In genomic region chr6:159680104-159680503, GRCh38 we compare ENCODE assay signal across 14 cellular contexts. TPM values are rescaled to one million over a fixed set of nuclear protein-coding genes. Genes with fewer than 3 reads are reported as not detected.
DNase-seq lines count a peak whose midpoint lies in the region; ATAC-seq and TF ChIP-seq lines count a peak whose summit lies in the region.
"Had no signal": no experiment of that assay in that cellular context is flagged by ENCODE, and none has a peak within 500 bp of the region (broad histone marks: within the 10 kb centered on the region; RNA-seq: fewer than 3 reads in every experiment).

No MANE protein-coding gene starts in this region.

- H3K9me3 Mint-ChIP-seq in CD4-positive, alpha-beta memory T cell, result peaks cover 0 to 8% (median 0%) of the 10 kb centered on the region in 8 donors

- no peak overlapping the region for H3K4me3 ChIP-seq in CD4-positive, alpha-beta memory T cell (ENCODE audit: low read length in 2 of 2)
- H3K4me3 ChIP-seq in colonic mucosa (no peak overlapping the region), osteoblast (ENCODE audit: insufficient read depth, low read length) (no peak overlapping the region), psoas muscle (no peak overlapping the region)
- H3K4me3 ChIP-seq: PC-9 had no signal

- H3K9me3 ChIP-seq in CD4-positive, alpha-beta memory T cell (ENCODE audit: control insufficient read depth in 1 of 2, low read length in 2 of 2), result no peaks in the 10 kb centered on the region
- no peaks in the 10 kb centered on the region for H3K9me3 ChIP-seq in colonic mucosa
- H3K9me3 ChIP-seq in osteoblast (ENCODE audit: low read depth, low read length), result no peaks in the 10 kb centered on the region
- H3K9me3 ChIP-seq in psoas muscle, result no peaks in the 10 kb centered on the region

- no peak overlapping the region for H3K4me3 Mint-ChIP-seq in CD4-positive, alpha-beta memory T cell
- H3K4me3 Mint-ChIP-seq: endodermal cell had no signal

- CTCF ChIA-PET in CD4-positive, alpha-beta memory T cell (lab: Charles Lee; ENCODE audit: partially characterized antibody), result interaction anchor here (0.9 kb wide), 1 partner anchor 12 kb away, joined by 4 read pairs; no protein-coding TSS in a partner anchor

- intact Hi-C loops in CD4-positive, alpha-beta memory T cell (cut with micrococcal nuclease), result no loop called here
- intact Hi-C loops in colonic mucosa (cut with DNase I), result loop anchor here (10.0 kb wide), 1 partner anchor 175 kb away; no protein-coding TSS in a partner anchor
- intact Hi-C loops in psoas muscle (cut with DNase I), result loop anchor here in 1 of 2 donors (5.0 kb wide), 1 partner anchor 62 kb away; no protein-coding TSS in a partner anchor

- H3K27ac ChIP-seq in CD4-positive, alpha-beta memory T cell (ENCODE audit: low read depth, low read length), result no peak overlapping the region
- H3K27ac ChIP-seq in colonic mucosa (peak overlapping the region; percentile 20), osteoblast (ENCODE audit: low read depth, low read length) (peak overlapping the region; percentile 37), psoas muscle (no peak overlapping the region)
- H3K27ac ChIP-seq: C4-2B, WERI-Rb-1 had no signal

- peaks cover 10 to 19% (median 16%) of the 10 kb centered on the region in 4 donors for H3K4me1 Mint-ChIP-seq in CD4-positive, alpha-beta memory T cell

- POLR2A ChIA-PET in CD4-positive, alpha-beta memory T cell (lab: Charles Lee; ENCODE audit: partially characterized antibody), result interaction anchor here (0.9 to 1.5 kb wide), 2 partner anchors 12 to 298 kb away, joined by 3 read pairs; no protein-coding TSS in a partner anchor

- in situ Hi-C loops in G401 (cut with HindIII; ENCODE audit: low sequenced_read_pairs), result no loop called here

- H3K9ac ChIP-seq in colonic mucosa (ENCODE audit: low read depth in 2 of 2, low read length in 2 of 2), result no peak overlapping the region

- H3K4me2 ChIP-seq in osteoblast (ENCODE audit: insufficient read depth, low read length), result peak overlapping the region; percentile 7
- H3K4me2 ChIP-seq: PC-9 had no signal

- H3K27me3 Mint-ChIP-seq in CD4-positive, alpha-beta memory T cell, result no peaks in the 10 kb centered on the region

- H2AFZ ChIP-seq in osteoblast (ENCODE audit: low read length), result no peak overlapping the region
- H2AFZ ChIP-seq: PC-9 had no signal

- H3K4me1 ChIP-seq in CD4-positive, alpha-beta memory T cell (ENCODE audit: insufficient read depth, low read length), result no peaks in the 10 kb centered on the region
- H3K4me1 ChIP-seq in colonic mucosa (peaks cover 3% of the 10 kb centered on the region), osteoblast (ENCODE audit: insufficient read depth, low read length) (peaks cover 12% of the 10 kb centered on the region), psoas muscle (peaks cover 20% of the 10 kb centered on the region)

- peaks cover 19% of the 10 kb centered on the region for H3K36me3 ChIP-seq in CD4-positive, alpha-beta memory T cell (ENCODE audit: insufficient read depth, low read length)
- peaks cover 12% of the 10 kb centered on the region for H3K36me3 ChIP-seq in colonic mucosa
- peaks cover 34% of the 10 kb centered on the region for H3K36me3 ChIP-seq in osteoblast (ENCODE audit: insufficient read depth, low read length)
- H3K36me3 ChIP-seq in psoas muscle (ENCODE audit: insufficient read depth in 1 of 2, low read depth in 1 of 2), result peaks cover 7 to 77% of the 10 kb centered on the region in 2 donors

- WGBS in psoas muscle, 3 donors, result 60 to 83% (median 65%) methylated on average over 3 of the region's 3 CpGs

- ATAC-seq in HG02610 (IDR thresholded peaks at IDR 0.05; ENCODE audit: unreplicated experiment), result peak; percentile 23
- no peak for ATAC-seq in GM21367 (IDR thresholded peaks at IDR 0.05; ENCODE audit: unreplicated experiment)
- no peak for ATAC-seq in psoas muscle

- no peaks in the 10 kb centered on the region for H4K20me1 ChIP-seq in osteoblast (ENCODE audit: insufficient read depth, low read length)

- peaks cover 22 to 58% of the 10 kb centered on the region in 2 donors for H3K36me3 Mint-ChIP-seq in CD4-positive, alpha-beta memory T cell

- DNase-seq in CD4-positive, alpha-beta memory T cell, result no peak
- DNase-seq in colonic mucosa, result no peak
- DNase-seq in osteoblast (ENCODE audit: insufficient read length, low spot score, missing footprints), result no peak
- no peak for DNase-seq in G401 (ENCODE audit: low spot score)
- no peak for DNase-seq in psoas muscle
- DNase-seq: endodermal cell, KG1, NCI-H1436 treated with DMSO at 0.1 percent for 48 hours, NCI-H510A, PC-9, WERI-Rb-1 had no signal

- no peaks in the 10 kb centered on the region for H3K79me2 ChIP-seq in osteoblast (ENCODE audit: insufficient read depth, low read length)

- no peaks in the 10 kb centered on the region for H3K27me3 ChIP-seq in CD4-positive, alpha-beta memory T cell (ENCODE audit: insufficient read depth, low read length)
- H3K27me3 ChIP-seq in colonic mucosa (no peaks in the 10 kb centered on the region), osteoblast (ENCODE audit: insufficient read depth, low read length) (no peaks in the 10 kb centered on the region), psoas muscle (ENCODE audit: insufficient read depth in 3 of 3, low read length in 2 of 3) (no peaks in the 10 kb centered on the region)

- TF ChIP-seq CTCF in colonic mucosa (IDR thresholded peaks at IDR 0.05) (no peak), osteoblast (IDR thresholded peaks at IDR 0.05; ENCODE audit: extremely low read depth, low read depth, low read length) (no peak), psoas muscle (IDR thresholded peaks at IDR 0.05) (no peak)

- peak overlapping the region in 4 of 7 donors; percentile 9 to 57 (median 43) for H3K27ac Mint-ChIP-seq in CD4-positive, alpha-beta memory T cell
- H3K27ac Mint-ChIP-seq: endodermal cell had no signal

RNA-seq across cellular contexts. Expression of gene SOD2, which starts 12.9 kb away (rescaled TPM):
- 100 to 1,000 TPM; 128 to 131 TPM for total RNA-seq in CD4-positive, alpha-beta memory T cell
- 100 to 1,000 TPM; 121 to 161 TPM for polyA plus RNA-seq in CD4-positive, alpha-beta memory T cell
- total RNA-seq in colonic mucosa, result 100 to 1,000 TPM; 199 to 365 TPM
- total RNA-seq in osteoblast, result 294 and 544 TPM in 2 replicates
- total RNA-seq in G401 (2014; rRNA removed; shearing (Covaris generic)), result 33.1 and 38.2 TPM in 2 replicates
- total RNA-seq in psoas muscle, result 1,000 to 10,000 TPM in 3 of 4 donors, 100 to 1,000 TPM in 1; 573 to 7,738 (median 3,937) TPM
- over 10,000 TPM in 1 of 3 donors, 1,000 to 10,000 TPM in 2; 5,251 to 11,097 (median 6,044) TPM for polyA plus RNA-seq in psoas muscle

RNA-seq across cellular contexts. Expression of gene WTAP, which starts 47.2 kb away (rescaled TPM):
- total RNA-seq in CD4-positive, alpha-beta memory T cell, result 100 to 1,000 TPM; 151 to 159 TPM
- 100 to 1,000 TPM; 140 to 149 TPM for polyA plus RNA-seq in CD4-positive, alpha-beta memory T cell
- total RNA-seq in colonic mucosa, result 10 to 100 TPM; 73.7 to 84.1 TPM
- 109 and 119 TPM in 2 replicates for total RNA-seq in osteoblast
- 95.8 and 169 TPM in 2 replicates for total RNA-seq in G401 (2014; rRNA removed; shearing (Covaris generic))
- 100 to 1,000 TPM in 3 of 4 donors, 10 to 100 TPM in 1; 51.8 to 199 (median 107) TPM for total RNA-seq in psoas muscle
- polyA plus RNA-seq in psoas muscle, result 100 to 1,000 TPM; 131 to 284 (median 265) TPM

Comparison
In these comparisons a context has a peak if more than half of its experiments do, and no peak if none do; other contexts are left out.
1. H3K27ac ChIP-seq: peak in colonic mucosa (single experiment) and osteoblast (single experiment); none in CD4-positive, alpha-beta memory T cell (single experiment) and psoas muscle (single experiment).